In genomic region chr10:96222441-96222840, GRCh38 we compare ENCODE assay signal across 1 cellular context.
TF ChIP-seq lines count a peak whose summit lies in the region.

No MANE protein-coding gene starts in this region.

TF ChIP-seq in GM23338, 12 proteins besides CTCF, POLR2A, EP300 and RAD21 (continued from another document):
- TF ChIP-seq, protein P1, sequence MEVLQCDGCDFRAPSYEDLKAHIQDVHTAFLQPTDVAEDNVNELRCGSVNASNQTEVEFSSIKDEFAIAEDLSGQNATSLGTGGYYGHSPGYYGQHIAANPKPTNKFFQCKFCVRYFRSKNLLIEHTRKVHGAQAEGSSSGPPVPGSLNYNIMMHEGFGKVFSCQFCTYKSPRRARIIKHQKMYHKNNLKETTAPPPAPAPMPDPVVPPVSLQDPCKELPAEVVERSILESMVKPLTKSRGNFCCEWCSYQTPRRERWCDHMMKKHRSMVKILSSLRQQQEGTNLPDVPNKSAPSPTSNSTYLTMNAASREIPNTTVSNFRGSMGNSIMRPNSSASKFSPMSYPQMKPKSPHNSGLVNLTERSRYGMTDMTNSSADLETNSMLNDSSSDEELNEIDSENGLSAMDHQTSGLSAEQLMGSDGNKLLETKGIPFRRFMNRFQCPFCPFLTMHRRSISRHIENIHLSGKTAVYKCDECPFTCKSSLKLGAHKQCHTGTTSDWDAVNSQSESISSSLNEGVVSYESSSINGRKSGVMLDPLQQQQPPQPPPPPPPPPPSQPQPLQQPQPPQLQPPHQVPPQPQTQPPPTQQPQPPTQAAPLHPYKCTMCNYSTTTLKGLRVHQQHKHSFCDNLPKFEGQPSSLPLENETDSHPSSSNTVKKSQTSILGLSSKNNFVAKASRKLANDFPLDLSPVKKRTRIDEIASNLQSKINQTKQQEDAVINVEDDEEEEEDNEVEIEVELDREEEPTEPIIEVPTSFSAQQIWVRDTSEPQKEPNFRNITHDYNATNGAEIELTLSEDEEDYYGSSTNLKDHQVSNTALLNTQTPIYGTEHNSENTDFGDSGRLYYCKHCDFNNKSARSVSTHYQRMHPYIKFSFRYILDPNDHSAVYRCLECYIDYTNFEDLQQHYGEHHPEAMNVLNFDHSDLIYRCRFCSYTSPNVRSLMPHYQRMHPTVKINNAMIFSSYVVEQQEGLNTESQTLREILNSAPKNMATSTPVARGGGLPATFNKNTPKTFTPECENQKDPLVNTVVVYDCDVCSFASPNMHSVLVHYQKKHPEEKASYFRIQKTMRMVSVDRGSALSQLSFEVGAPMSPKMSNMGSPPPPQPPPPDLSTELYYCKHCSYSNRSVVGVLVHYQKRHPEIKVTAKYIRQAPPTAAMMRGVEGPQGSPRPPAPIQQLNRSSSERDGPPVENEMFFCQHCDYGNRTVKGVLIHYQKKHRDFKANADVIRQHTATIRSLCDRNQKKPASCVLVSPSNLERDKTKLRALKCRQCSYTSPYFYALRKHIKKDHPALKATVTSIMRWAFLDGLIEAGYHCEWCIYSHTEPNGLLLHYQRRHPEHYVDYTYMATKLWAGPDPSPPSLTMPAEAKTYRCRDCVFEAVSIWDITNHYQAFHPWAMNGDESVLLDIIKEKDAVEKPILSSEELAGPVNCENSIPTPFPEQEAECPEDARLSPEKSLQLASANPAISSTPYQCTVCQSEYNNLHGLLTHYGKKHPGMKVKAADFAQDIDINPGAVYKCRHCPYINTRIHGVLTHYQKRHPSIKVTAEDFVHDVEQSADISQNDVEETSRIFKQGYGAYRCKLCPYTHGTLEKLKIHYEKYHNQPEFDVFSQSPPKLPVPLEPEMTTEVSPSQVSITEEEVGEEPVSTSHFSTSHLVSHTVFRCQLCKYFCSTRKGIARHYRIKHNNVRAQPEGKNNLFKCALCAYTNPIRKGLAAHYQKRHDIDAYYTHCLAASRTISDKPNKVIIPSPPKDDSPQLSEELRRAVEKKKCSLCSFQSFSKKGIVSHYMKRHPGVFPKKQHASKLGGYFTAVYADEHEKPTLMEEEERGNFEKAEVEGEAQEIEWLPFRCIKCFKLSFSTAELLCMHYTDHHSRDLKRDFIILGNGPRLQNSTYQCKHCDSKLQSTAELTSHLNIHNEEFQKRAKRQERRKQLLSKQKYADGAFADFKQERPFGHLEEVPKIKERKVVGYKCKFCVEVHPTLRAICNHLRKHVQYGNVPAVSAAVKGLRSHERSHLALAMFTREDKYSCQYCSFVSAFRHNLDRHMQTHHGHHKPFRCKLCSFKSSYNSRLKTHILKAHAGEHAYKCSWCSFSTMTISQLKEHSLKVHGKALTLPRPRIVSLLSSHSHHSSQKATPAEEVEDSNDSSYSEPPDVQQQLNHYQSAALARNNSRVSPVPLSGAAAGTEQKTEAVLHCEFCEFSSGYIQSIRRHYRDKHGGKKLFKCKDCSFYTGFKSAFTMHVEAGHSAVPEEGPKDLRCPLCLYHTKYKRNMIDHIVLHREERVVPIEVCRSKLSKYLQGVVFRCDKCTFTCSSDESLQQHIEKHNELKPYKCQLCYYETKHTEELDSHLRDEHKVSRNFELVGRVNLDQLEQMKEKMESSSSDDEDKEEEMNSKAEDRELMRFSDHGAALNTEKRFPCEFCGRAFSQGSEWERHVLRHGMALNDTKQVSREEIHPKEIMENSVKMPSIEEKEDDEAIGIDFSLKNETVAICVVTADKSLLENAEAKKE (CRISPR knock-in tag; IDR thresholded peaks at IDR 0.05) = peak; percentile 94
- peak; percentile 4; the same call in 1 of the 2 replicates for TF ChIP-seq NANOG (IDR thresholded peaks at IDR 0.05; ENCODE audit: borderline replicate concordance)
TF ChIP-seq in GM23338: peak in this region for 3.
